9 cellular contexts compared by ENCODE assay signal in genomic region chr15:60391722-60392340, GRCh38. TPM values are rescaled to one million over a fixed set of nuclear protein-coding genes. Genes with fewer than 3 reads are reported as not detected.
DNase-seq lines count a peak whose midpoint lies in the region; ATAC-seq and TF ChIP-seq lines count a peak whose summit lies in the region.
"Had no signal": no experiment of that assay in that cellular context is flagged by ENCODE, and none has a peak within 500 bp of the region (broad histone marks: within the 10 kb centered on the region; RNA-seq: fewer than 3 reads in every experiment).

No MANE protein-coding gene starts in this region.

- H3K36me3 Mint-ChIP-seq in WTC11: no peaks in the 10 kb centered on the region

- CTCF ChIA-PET in HEK293 (lab: Yijun Ruan, JAX): no interaction called here
- CTCF ChIA-PET in WTC11 (lab: Charles Lee): no interaction called here

- H3K27me3 Mint-ChIP-seq in WTC11 (ENCODE audit: low read depth): peaks cover 4% of the 10 kb centered on the region; the same call in 1 of the 2 replicates

- no peaks in the 10 kb centered on the region for H3K9me3 Mint-ChIP-seq in WTC11

- no peak for ATAC-seq in WTC11

- H3K27ac ChIP-seq in HEK293 (ENCODE audit: extremely low read depth, low read depth, low read length) (peak overlapping the region; percentile 8; the same call in 1 of the 2 replicates), skeletal muscle tissue (ENCODE audit: low read depth, low read length) (peak overlapping the region; percentile 96)

- no peak for TF ChIP-seq CTCF in HEK293 (tag by site-specific recombination; IDR thresholded peaks at IDR 0.05)
- TF ChIP-seq CTCF in WTC11 (IDR thresholded peaks at IDR 0.05): no peak
- no peak for TF ChIP-seq CTCF in fibroblast of villous mesenchyme (IDR thresholded peaks at IDR 0.05; ENCODE audit: insufficient read depth, low read depth, low read length)

- H3K9ac ChIP-seq in skeletal muscle tissue (ENCODE audit: low read depth in 1 of 3, low read length in 3 of 3): peak overlapping the region in 1 of 3 donors; percentile 52

- intact Hi-C loops in posterior vena cava (cut with DNase I): loop anchor here in 1 of 2 donors (5.0 kb wide), 1 partner anchor 35 kb away; no protein-coding TSS in a partner anchor

- POLR2A ChIA-PET in HEK293 (lab: Yijun Ruan, JAX) (interaction anchor here (1.0 kb wide), 1 partner anchor 17 kb away, joined by 4 read pairs; no protein-coding TSS in a partner anchor), WTC11 (lab: Charles Lee) (no interaction called here)

- DNase-seq in WTC11 (ENCODE audit: low spot score) (no peak), fibroblast of villous mesenchyme (ENCODE audit: low read depth) (no peak), SIG-M5 (lab: John Stamatoyannopoulos, UW) (no peak), NCI-H345 treated with DMSO at 0.1 percent for 48 hours (lab: John Stamatoyannopoulos, UW; ENCODE audit: unreplicated experiment) (no peak), G401 (ENCODE audit: low spot score) (no peak), posterior vena cava (ENCODE audit: low spot score) (no peak)
- DNase-seq: NCI-H524 treated with DMSO at 0.1 percent for 48 hours had no signal

- H3K9me3 ChIP-seq in HEK293 (ENCODE audit: control insufficient read depth, insufficient read depth, low read depth, low read length) (no peaks in the 10 kb centered on the region), skeletal muscle tissue (ENCODE audit: control insufficient read depth in 3 of 3, low read length in 3 of 3) (no peaks in the 10 kb centered on the region)

- H3K36me3 ChIP-seq in HEK293 (ENCODE audit: control insufficient read depth in 2 of 2, insufficient read depth in 1 of 2, low read length in 2 of 2): peaks cover 0 to 40% of the 10 kb centered on the region in 2 experiments; a peak in 2 of 3 replicates
- H3K36me3 ChIP-seq in skeletal muscle tissue (ENCODE audit: control insufficient read depth in 3 of 3, insufficient read depth in 3 of 3, low read length in 3 of 3): peaks cover 0 to 7% (median 0%) of the 10 kb centered on the region in 3 donors

- in situ Hi-C loops in G401 (cut with HindIII; ENCODE audit: low sequenced_read_pairs): no loop called here

- H3K4me1 Mint-ChIP-seq in WTC11: peaks cover 66% of the 10 kb centered on the region

- H3K27me3 ChIP-seq in skeletal muscle tissue (ENCODE audit: control insufficient read depth in 3 of 3, insufficient read depth in 3 of 3, low read length in 3 of 3): no peaks in the 10 kb centered on the region

- H3K27ac Mint-ChIP-seq in WTC11: peak overlapping the region; percentile 65

- no peak overlapping the region; the same call in 1 of the 2 replicates for H3K4me3 Mint-ChIP-seq in WTC11

- H3K4me3 ChIP-seq in HEK293 (ENCODE audit: low read depth, low read length): no peak overlapping the region
- peak overlapping the region; percentile 39 for H3K4me3 ChIP-seq in fibroblast of villous mesenchyme (ENCODE audit: low read depth, low read length)
- peak overlapping the region in 1 of 3 donors; percentile 35 for H3K4me3 ChIP-seq in skeletal muscle tissue (ENCODE audit: low read length in 3 of 3)

- H3K4me1 ChIP-seq in HEK293 (ENCODE audit: control insufficient read depth, insufficient read depth, low read length) (peaks cover 48% of the 10 kb centered on the region), skeletal muscle tissue (ENCODE audit: control insufficient read depth in 3 of 3, insufficient read depth in 3 of 3, low read length in 3 of 3) (peaks cover 66 to 85% (median 78%) of the 10 kb centered on the region in 3 donors)

TF ChIP-seq in HEK293, 187 proteins besides CTCF, POLR2A, EP300 and RAD21:
- peak; percentile 67 for TF ChIP-seq FEZF1 (tag by site-specific recombination; IDR thresholded peaks at IDR 0.05)
- TF ChIP-seq ZNF354C (tag by site-specific recombination; IDR thresholded peaks at IDR 0.05; ENCODE audit: borderline replicate concordance, low read depth): no peak

TF ChIP-seq in WTC11, 78 proteins besides CTCF, POLR2A, EP300 and RAD21:
- no peak for TF ChIP-seq PRRX2 (CRISPR knock-in tag; IDR thresholded peaks at IDR 0.05)
- no peak for TF ChIP-seq FOXJ3 (CRISPR knock-in tag; IDR thresholded peaks at IDR 0.05; ENCODE audit: borderline replicate concordance)
- no peak for TF ChIP-seq PREB (CRISPR knock-in tag; IDR thresholded peaks at IDR 0.05; ENCODE audit: borderline replicate concordance)
- TF ChIP-seq ZNF425 (CRISPR knock-in tag; conservative IDR thresholded peaks at IDR 0.05): no peak
- TF ChIP-seq IRF1 (CRISPR knock-in tag; IDR thresholded peaks at IDR 0.05): no peak
- no peak for TF ChIP-seq ZNF396 (CRISPR knock-in tag; IDR thresholded peaks at IDR 0.05; ENCODE audit: borderline replicate concordance)
- no peak for TF ChIP-seq HMGA2 (CRISPR knock-in tag; IDR thresholded peaks at IDR 0.05)
- no peak for TF ChIP-seq GABPB1 (CRISPR knock-in tag; IDR thresholded peaks at IDR 0.05)
- no peak for TF ChIP-seq SMAD3 (CRISPR knock-in tag; IDR thresholded peaks at IDR 0.05; ENCODE audit: borderline replicate concordance)
- TF ChIP-seq NR2C2 (CRISPR knock-in tag; IDR thresholded peaks at IDR 0.05): no peak
- TF ChIP-seq NR1H2 (CRISPR knock-in tag; IDR thresholded peaks at IDR 0.05): no peak
- TF ChIP-seq CDX4 (CRISPR knock-in tag; IDR thresholded peaks at IDR 0.05; ENCODE audit: borderline replicate concordance): no peak
- no peak for TF ChIP-seq SMAD4 (CRISPR knock-in tag; IDR thresholded peaks at IDR 0.05)
- no peak for TF ChIP-seq ATF3 (CRISPR knock-in tag; conservative IDR thresholded peaks at IDR 0.05)

RNA-seq across cellular contexts. Expression of gene ANXA2, which starts 6.0 kb away (rescaled TPM):
- total RNA-seq in WTC11 (2021): 116 to 152 TPM (median 119 TPM) in 3 replicates
- total RNA-seq in fibroblast of villous mesenchyme: 2,870 and 3,211 TPM in 2 replicates
- total RNA-seq in skeletal muscle tissue: 631 TPM
- total RNA-seq in G401 (2014; rRNA removed; shearing (Covaris generic)): 851 and 1,039 TPM in 2 replicates
- 1,000 to 10,000 TPM in 1 of 2 donors, 100 to 1,000 TPM in 1; 815 to 1,045 TPM for total RNA-seq in posterior vena cava
